Comparison of ENCODE assay signal across 18 cellular contexts in the genomic region with DNA sequence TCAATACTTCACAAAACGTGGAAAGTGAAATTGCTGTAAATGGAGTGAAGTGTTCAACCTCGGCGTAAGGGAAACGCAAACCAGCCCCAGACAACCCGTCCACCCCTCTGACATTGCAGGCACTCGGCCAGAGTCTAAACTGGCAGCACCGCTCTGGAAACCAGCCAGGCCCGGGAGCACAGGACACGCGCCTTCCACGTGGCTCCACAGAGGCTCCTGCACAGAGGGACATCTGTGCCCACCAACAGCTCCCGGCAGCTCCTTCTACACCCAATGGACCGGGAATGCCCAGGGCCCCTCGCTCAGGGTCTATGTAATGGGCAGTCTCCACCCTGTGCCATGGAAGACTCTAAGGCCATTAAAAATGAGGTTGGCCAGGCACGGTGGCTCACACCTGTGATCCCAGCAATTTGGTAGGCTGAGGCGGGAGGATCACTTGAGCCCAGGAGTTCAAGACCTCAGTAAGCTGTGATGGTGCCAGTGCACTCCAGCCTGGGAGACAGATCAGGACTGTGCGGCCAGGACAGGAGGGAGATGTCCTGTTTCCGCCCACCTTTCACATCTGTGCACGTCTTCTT. TPM values are rescaled to one million over a fixed set of nuclear protein-coding genes. Genes with fewer than 3 reads are reported as not detected.
A peak's percentile ranks its signal among the peaks of the same experiment; 100 is the strongest.
DNase-seq lines count a peak whose midpoint lies in the region; ATAC-seq and TF ChIP-seq lines count a peak whose summit lies in the region.
"Had no signal": no experiment of that assay in that cellular context is flagged by ENCODE, and none has a peak within 500 bp of the region (broad histone marks: within the 10 kb centered on the region; RNA-seq: fewer than 3 reads in every experiment).

No MANE protein-coding gene starts in this region.

- H3K36me3 Mint-ChIP-seq in stimulated activated effector memory CD8-positive, alpha-beta T cell treated with anti-CD3 and anti-CD28 coated beads, Interleukin-12 subunit alpha, Interleukin-12 subunit beta, amount 100 ng/mL, for 72 hours: no peaks in the 10 kb centered on the region
- H3K36me3 Mint-ChIP-seq: activated CD4-positive, alpha-beta memory T cell treated with anti-CD3 and anti-CD28 coated beads for 36 hours had no signal

- H3K9me3 Mint-ChIP-seq in stimulated activated effector memory CD8-positive, alpha-beta T cell treated with anti-CD3 and anti-CD28 coated beads, Interleukin-12 subunit alpha, Interleukin-12 subunit beta, amount 100 ng/mL, for 72 hours: no peaks in the 10 kb centered on the region
- H3K9me3 Mint-ChIP-seq: activated CD4-positive, alpha-beta memory T cell treated with anti-CD3 and anti-CD28 coated beads for 36 hours; activated naive CD8-positive, alpha-beta T cell treated with anti-CD3 and anti-CD28 coated beads, Interleukin-2, amount 50 U/mL, for 24 hours; activated T-cell treated with anti-CD3 and anti-CD28 coated beads, Interleukin-2, amount 50 U/mL, for 72 hours; central memory CD8-positive, alpha-beta T cell; endodermal cell; neural crest cell had no signal

- H3K27me3 ChIP-seq in heart left ventricle: peaks cover 0 to 14% (median 0%) of the 10 kb centered on the region in 9 donors
- H3K27me3 ChIP-seq in psoas muscle (ENCODE audit: insufficient read depth in 3 of 3, low read length in 2 of 3): peaks cover 0 to 19% (median 3%) of the 10 kb centered on the region in 3 donors

- no peak overlapping the region for H3K27ac Mint-ChIP-seq in stimulated activated effector memory CD8-positive, alpha-beta T cell treated with anti-CD3 and anti-CD28 coated beads, Interleukin-12 subunit alpha, Interleukin-12 subunit beta, amount 100 ng/mL, for 72 hours
- H3K27ac Mint-ChIP-seq: activated CD4-positive, alpha-beta memory T cell treated with anti-CD3 and anti-CD28 coated beads for 36 hours; activated naive CD8-positive, alpha-beta T cell treated with anti-CD3 and anti-CD28 coated beads, Interleukin-2, amount 50 U/mL, for 24 hours; activated T-cell treated with anti-CD3 and anti-CD28 coated beads, Interleukin-2, amount 50 U/mL, for 72 hours; endodermal cell had no signal

- TF ChIP-seq CTCF in heart left ventricle (IDR thresholded peaks at IDR 0.05) (no peak), psoas muscle (IDR thresholded peaks at IDR 0.05) (no peak)

- H3K4me1 ChIP-seq in heart left ventricle: peaks cover 0 to 31% (median 16%) of the 10 kb centered on the region in 12 donors
- peaks cover 5% of the 10 kb centered on the region for H3K4me1 ChIP-seq in psoas muscle

- DNase-seq in NCI-H1092 (lab: John Stamatoyannopoulos, UW): peak; percentile 65
- DNase-seq in RPMI7951 (ENCODE audit: low read depth): peak; percentile 64
- peak in 4 of 5 donors; percentile 78 to 88 (median 84) for DNase-seq in heart left ventricle
- peak in 1 of 2 donors; percentile 83 for DNase-seq in psoas muscle
- DNase-seq in A172 (ENCODE audit: low spot score): no peak
- no peak for DNase-seq in NCI-H2196 (lab: John Stamatoyannopoulos, UW; ENCODE audit: unreplicated experiment)
- DNase-seq in stimulated activated effector memory CD8-positive, alpha-beta T cell treated with anti-CD3 and anti-CD28 coated beads, Interleukin-12 subunit alpha, Interleukin-12 subunit beta, amount 100 ng/mL, for 72 hours (ENCODE audit: low spot score in 2 of 2): no peak
- DNase-seq in ureter (ENCODE audit: low spot score): no peak
- DNase-seq: activated CD4-positive, alpha-beta memory T cell treated with anti-CD3 and anti-CD28 coated beads for 36 hours; activated naive CD8-positive, alpha-beta T cell treated with anti-CD3 and anti-CD28 coated beads, Interleukin-2, amount 50 U/mL, for 24 hours; activated T-cell treated with anti-CD3 and anti-CD28 coated beads, Interleukin-2, amount 50 U/mL, for 72 hours; endodermal cell; mammary epithelial cell; stimulated activated CD4-positive, alpha-beta T cell treated with anti-CD3 and anti-CD28 coated beads, Interleukin-2, amount 100 ng/mL, for 24 hours had no signal

- H3K36me3 ChIP-seq in heart left ventricle (peaks cover 0 to 6% (median 4%) of the 10 kb centered on the region in 9 donors), psoas muscle (ENCODE audit: insufficient read depth in 1 of 2, low read depth in 1 of 2) (no peaks in the 10 kb centered on the region)

- ATAC-seq in heart left ventricle (peak; percentile 44 to 78 (median 56)), psoas muscle (peak; percentile 47 to 80 (median 64))
- ATAC-seq in stimulated activated effector memory CD8-positive, alpha-beta T cell treated with anti-CD3 and anti-CD28 coated beads, Interleukin-12 subunit alpha, Interleukin-12 subunit beta, amount 100 ng/mL, for 72 hours: no peak
- ATAC-seq: activated naive CD8-positive, alpha-beta T cell treated with anti-CD3 and anti-CD28 coated beads, Interleukin-2, amount 50 U/mL, for 24 hours; activated T-cell treated with anti-CD3 and anti-CD28 coated beads, Interleukin-2, amount 50 U/mL, for 72 hours had no signal

- WGBS in heart left ventricle, 4 donors: 45 to 66% (median 54%) methylated on average over 13 to 19 of the region's 19 CpGs
- 34 to 43% (median 35%) methylated on average over 19 of the region's 19 CpGs for WGBS in psoas muscle, 3 donors

- peaks cover 5% of the 10 kb centered on the region for H3K4me1 Mint-ChIP-seq in stimulated activated effector memory CD8-positive, alpha-beta T cell treated with anti-CD3 and anti-CD28 coated beads, Interleukin-12 subunit alpha, Interleukin-12 subunit beta, amount 100 ng/mL, for 72 hours
- H3K4me1 Mint-ChIP-seq: central memory CD8-positive, alpha-beta T cell; endodermal cell had no signal

- H3K9me3 ChIP-seq in heart left ventricle (no peaks in the 10 kb centered on the region), psoas muscle (no peaks in the 10 kb centered on the region)

- intact Hi-C loops in heart left ventricle (cut with DNase I) (loop anchor here in 3 of 10 donors (5.0 kb wide), 1 partner anchor 40 kb away; a partner anchor contains a TSS), psoas muscle (cut with DNase I) (no loop called here)

- no peak overlapping the region for H3K4me3 Mint-ChIP-seq in stimulated activated effector memory CD8-positive, alpha-beta T cell treated with anti-CD3 and anti-CD28 coated beads, Interleukin-12 subunit alpha, Interleukin-12 subunit beta, amount 100 ng/mL, for 72 hours
- H3K4me3 Mint-ChIP-seq: activated CD4-positive, alpha-beta memory T cell treated with anti-CD3 and anti-CD28 coated beads for 36 hours; activated naive CD8-positive, alpha-beta T cell treated with anti-CD3 and anti-CD28 coated beads, Interleukin-2, amount 50 U/mL, for 24 hours; activated T-cell treated with anti-CD3 and anti-CD28 coated beads, Interleukin-2, amount 50 U/mL, for 72 hours; central memory CD8-positive, alpha-beta T cell; endodermal cell had no signal

- H3K4me3 ChIP-seq in heart left ventricle (no peak overlapping the region), psoas muscle (no peak overlapping the region)

- H3K27ac ChIP-seq in heart left ventricle (peak overlapping the region in 3 of 12 donors; percentile 27 to 61 (median 47)), psoas muscle (no peak overlapping the region)

- TF ChIP-seq POLR2A in heart left ventricle (IDR thresholded peaks at IDR 0.05): no peak

RNA-seq across cellular contexts. Expression of a gene that starts 3.4 kb away (rescaled TPM):
- 13.3 and 23.4 TPM in 2 replicates for total RNA-seq in RPMI7951 (2014; rRNA removed; shearing (Covaris generic))
- total RNA-seq in heart left ventricle: 10 to 100 TPM; 10.4 to 34.6 (median 20.9) TPM
- polyA plus RNA-seq in heart left ventricle: 1 to 10 TPM; 7.2 to 8.8 TPM
- total RNA-seq in psoas muscle: 1 to 10 TPM; 3.5 to 8.0 (median 5.4) TPM
- 1 to 10 TPM in 2 of 3 donors, under 1 TPM in 1; 0.82 to 3.1 (median 1.5) TPM for polyA plus RNA-seq in psoas muscle
- 17.1 and 17.2 TPM in 2 replicates for total RNA-seq in A172 (2014; rRNA removed; shearing (Covaris generic))
- 35.6 TPM for total RNA-seq in ureter

RNA-seq across cellular contexts. Expression of a gene that starts 23.4 kb away (rescaled TPM):
- total RNA-seq in RPMI7951 (2014; rRNA removed; shearing (Covaris generic)): 1.8 and 1.9 TPM in 2 replicates
- under 1 TPM in 4 of 9 donors, not detected in 5; 0.16 to 0.23 (median 0.19) TPM for total RNA-seq in heart left ventricle
- polyA plus RNA-seq in heart left ventricle: under 1 TPM; 0.08 to 0.14 TPM
- under 1 TPM in 1 of 4 donors, not detected in 3; 0.14 TPM for total RNA-seq in psoas muscle
- polyA plus RNA-seq in psoas muscle: under 1 TPM in 2 of 3 donors, not detected in 1; 0.07 to 0.08 TPM
- total RNA-seq in A172 (2014; rRNA removed; shearing (Covaris generic)): 1.8 and 2.9 TPM in 2 replicates
- 1.6 TPM for total RNA-seq in ureter
- total RNA-seq: Daoy had no signal

RNA-seq across cellular contexts. Expression of a gene that starts 29.9 kb away (rescaled TPM):
- not detected in 2 replicates for total RNA-seq in RPMI7951 (2014; rRNA removed; shearing (Covaris generic))
- total RNA-seq in heart left ventricle (not detected), psoas muscle (not detected), ureter (0.26 TPM)
- polyA plus RNA-seq in heart left ventricle (not detected), psoas muscle (not detected)
- not detected in 2 replicates for total RNA-seq in A172 (2014; rRNA removed; shearing (Covaris generic))
- total RNA-seq: activated CD4-positive, alpha-beta memory T cell treated with anti-CD3 and anti-CD28 coated beads for 36 hours; activated T-cell treated with anti-CD3 and anti-CD28 coated beads, Interleukin-2, amount 50 U/mL, for 72 hours; Daoy; endodermal cell; fibroblast of villous mesenchyme; neural crest cell had no signal

RNA-seq across cellular contexts. Expression of a gene that starts 40.2 kb away (rescaled TPM):
- total RNA-seq in RPMI7951 (2014; rRNA removed; shearing (Covaris generic)): 0.48 TPM in 1 of 2 replicates, not detected in the other
- total RNA-seq in heart left ventricle: under 1 TPM in 3 of 9 donors, not detected in 6; 0.10 to 0.29 (median 0.14) TPM
- under 1 TPM in 1 of 2 donors, not detected in 1; 0.04 TPM for polyA plus RNA-seq in heart left ventricle
- total RNA-seq in psoas muscle: under 1 TPM in 1 of 4 donors, not detected in 3; 0.06 TPM
- polyA plus RNA-seq in psoas muscle: under 1 TPM in 2 of 3 donors, not detected in 1; 0.04 TPM
- total RNA-seq in A172 (2014; rRNA removed; shearing (Covaris generic)): 2.0 and 2.4 TPM in 2 replicates
- 55.1 TPM for total RNA-seq in ureter
- total RNA-seq: Daoy, neural crest cell had no signal

RNA-seq across cellular contexts. Expression of a gene that starts 49.5 kb away (rescaled TPM):
- 7.6 and 10.0 TPM in 2 replicates for total RNA-seq in RPMI7951 (2014; rRNA removed; shearing (Covaris generic))
- total RNA-seq in heart left ventricle: 10 to 100 TPM in 1 of 9 donors, 1 to 10 TPM in 8; 4.3 to 10.0 (median 5.9) TPM
- 1 to 10 TPM; 6.3 to 8.6 TPM for polyA plus RNA-seq in heart left ventricle
- 10 to 100 TPM in 1 of 4 donors, 1 to 10 TPM in 3; 5.4 to 10.1 (median 7.8) TPM for total RNA-seq in psoas muscle
- polyA plus RNA-seq in psoas muscle: 1 to 10 TPM; 6.9 to 8.7 (median 8.5) TPM
- 15.0 and 17.5 TPM in 2 replicates for total RNA-seq in A172 (2014; rRNA removed; shearing (Covaris generic))
- total RNA-seq in ureter: 13.3 TPM

Comparison
In these comparisons a context has a peak if more than half of its experiments do, and no peak if none do; other contexts are left out.
1. DNase-seq: peak in NCI-H1092 (single experiment), RPMI7951 (single experiment) and heart left ventricle (4 of 5); none in A172 (single experiment), NCI-H2196 (single experiment), stimulated activated effector memory CD8-positive, alpha-beta T cell treated with anti-CD3 and anti-CD28 coated beads, Interleukin-12 subunit alpha, Interleukin-12 subunit beta, amount 100 ng/mL, for 72 hours (0 of 2) and ureter (single experiment).